Comparison of ENCODE assay signal across 9 cellular contexts in genomic region chr6:16764188-16764950, GRCh38. TPM values are rescaled to one million over a fixed set of nuclear protein-coding genes. Genes with fewer than 3 reads are reported as not detected.
DNase-seq lines count a peak whose midpoint lies in the region; ATAC-seq lines count a peak whose summit lies in the region.
"Had no signal": no experiment of that assay in that cellular context is flagged by ENCODE, and none has a peak within 500 bp of the region (broad histone marks: within the 10 kb centered on the region; RNA-seq: fewer than 3 reads in every experiment).

No MANE protein-coding gene starts in this region.

- no peak overlapping the region for H2AK5ac ChIP-seq in mesenchymal stem cell (ENCODE audit: low read length, severe bottlenecking)

- DNase-seq in CD8-positive, alpha-beta memory T cell = peak in 1 of 5 donors; percentile 17
- DNase-seq in activated naive CD8-positive, alpha-beta T cell treated with anti-CD3 and anti-CD28 coated beads, Interleukin-2, amount 50 U/mL, for 24 hours = no peak
- DNase-seq in mesenchymal stem cell (peak; percentile 69), middle frontal gyrus (ENCODE audit: extremely low spot score, low spot score) (no peak), T1000 (lab: John Stamatoyannopoulos, UW) (no peak), NCI-H510A (lab: John Stamatoyannopoulos, UW) (no peak)
- no peak for DNase-seq in activated CD8-positive, alpha-beta memory T cell treated with anti-CD3 and anti-CD28 coated beads for 24 hours
- DNase-seq: KG1 had no signal

- peak overlapping the region; percentile 87 for H3K9ac ChIP-seq in mesenchymal stem cell (ENCODE audit: low read length)

- H2BK15ac ChIP-seq in mesenchymal stem cell (ENCODE audit: low read depth, poor library complexity, severe bottlenecking) = no peak overlapping the region

- H3K79me1 ChIP-seq in mesenchymal stem cell (replicated peaks; ENCODE audit: low read length, poor library complexity, severe bottlenecking) = no peaks in the 10 kb centered on the region

- no peak overlapping the region for H3K23ac ChIP-seq in mesenchymal stem cell (ENCODE audit: low read length in 2 of 2)

- no peak overlapping the region for H3K18ac ChIP-seq in mesenchymal stem cell (ENCODE audit: low read depth in 1 of 2, low read length in 2 of 2)

- H3K9me3 Mint-ChIP-seq in CD8-positive, alpha-beta memory T cell = peaks cover 0 to 2% (median 0%) of the 10 kb centered on the region in 5 donors
- no peaks in the 10 kb centered on the region for H3K9me3 Mint-ChIP-seq in IgD-negative memory B cell
- no peaks in the 10 kb centered on the region for H3K9me3 Mint-ChIP-seq in activated naive CD8-positive, alpha-beta T cell treated with anti-CD3 and anti-CD28 coated beads, Interleukin-2, amount 50 U/mL, for 24 hours

- H3K4me1 Mint-ChIP-seq in CD8-positive, alpha-beta memory T cell = peaks cover 50 to 69% (median 66%) of the 10 kb centered on the region in 3 donors
- peaks cover 12 to 18% (median 15%) of the 10 kb centered on the region in 3 donors for H3K4me1 Mint-ChIP-seq in IgD-negative memory B cell
- H3K4me1 Mint-ChIP-seq in activated naive CD8-positive, alpha-beta T cell treated with anti-CD3 and anti-CD28 coated beads, Interleukin-2, amount 50 U/mL, for 24 hours = peaks cover 67% of the 10 kb centered on the region

- H3K27me3 Mint-ChIP-seq in CD8-positive, alpha-beta memory T cell = peaks cover 0 to 4% of the 10 kb centered on the region in 2 donors
- H3K27me3 Mint-ChIP-seq in IgD-negative memory B cell = no peaks in the 10 kb centered on the region
- H3K27me3 Mint-ChIP-seq in activated naive CD8-positive, alpha-beta T cell treated with anti-CD3 and anti-CD28 coated beads, Interleukin-2, amount 50 U/mL, for 24 hours = no peaks in the 10 kb centered on the region

- H3K27ac Mint-ChIP-seq in CD8-positive, alpha-beta memory T cell = peak overlapping the region; percentile 75 to 100 (median 98)
- peak overlapping the region in 2 of 3 donors; percentile 90 to 97 for H3K27ac Mint-ChIP-seq in IgD-negative memory B cell
- H3K27ac Mint-ChIP-seq in activated naive CD8-positive, alpha-beta T cell treated with anti-CD3 and anti-CD28 coated beads, Interleukin-2, amount 50 U/mL, for 24 hours = no peak overlapping the region

- H3K4me3 Mint-ChIP-seq in CD8-positive, alpha-beta memory T cell = peak overlapping the region; percentile 77 to 100 (median 98)
- peak overlapping the region in 1 of 4 donors; percentile 91 for H3K4me3 Mint-ChIP-seq in IgD-negative memory B cell
- peak overlapping the region; percentile 93 for H3K4me3 Mint-ChIP-seq in activated naive CD8-positive, alpha-beta T cell treated with anti-CD3 and anti-CD28 coated beads, Interleukin-2, amount 50 U/mL, for 24 hours

- no peak overlapping the region for H4K91ac ChIP-seq in mesenchymal stem cell (ENCODE audit: low read length)

- H2BK120ac ChIP-seq in mesenchymal stem cell (ENCODE audit: low read depth, low read length) = no peak overlapping the region

- ATAC-seq in activated naive CD8-positive, alpha-beta T cell treated with anti-CD3 and anti-CD28 coated beads, Interleukin-2, amount 50 U/mL, for 24 hours = no peak

- no peak overlapping the region for H3K4me3 ChIP-seq in CD8-positive, alpha-beta memory T cell (ENCODE audit: low read length)
- H3K4me3 ChIP-seq in mesenchymal stem cell (ENCODE audit: insufficient read depth in 1 of 2, low read depth in 1 of 2, low read length in 2 of 2) = no peak overlapping the region

- H2BK12ac ChIP-seq in mesenchymal stem cell (ENCODE audit: low read length in 2 of 2) = no peak overlapping the region

- no peak overlapping the region for H3K4ac ChIP-seq in mesenchymal stem cell (ENCODE audit: low read depth in 1 of 2, low read length in 2 of 2)

- H2BK5ac ChIP-seq in mesenchymal stem cell (ENCODE audit: low read depth, low read length, poor library complexity, severe bottlenecking) = no peak overlapping the region

- H2AFZ ChIP-seq in mesenchymal stem cell (ENCODE audit: low read depth, low read length) = no peak overlapping the region

- H3K9me3 ChIP-seq in CD8-positive, alpha-beta memory T cell (ENCODE audit: low read length) = no peaks in the 10 kb centered on the region
- H3K9me3 ChIP-seq in mesenchymal stem cell (ENCODE audit: control insufficient read depth, low read length) = no peaks in the 10 kb centered on the region

- no peak overlapping the region for H4K8ac ChIP-seq in mesenchymal stem cell (ENCODE audit: low read length)

- peaks cover 37% of the 10 kb centered on the region for H3K4me1 ChIP-seq in CD8-positive, alpha-beta memory T cell (ENCODE audit: insufficient read depth, low read length)
- peaks cover 5% of the 10 kb centered on the region for H3K4me1 ChIP-seq in mesenchymal stem cell (ENCODE audit: control insufficient read depth, insufficient read depth, low read depth, low read length)

- CTCF ChIA-PET in CD8-positive, alpha-beta memory T cell (lab: Charles Lee) = interaction anchor here (0.6 to 5.5 kb wide), 31 partner anchors 8 to 432 kb away, joined by 3 to 49 read pairs (median 5); no protein-coding TSS in a partner anchor

- POLR2A ChIA-PET in CD8-positive, alpha-beta memory T cell (lab: Charles Lee) = interaction anchor here (1.2 to 1.8 kb wide), 3 partner anchors 33 to 112 kb away, joined by 5 to 16 read pairs (median 5); no protein-coding TSS in a partner anchor

- peak overlapping the region; percentile 98 for H3K27ac ChIP-seq in CD8-positive, alpha-beta memory T cell (ENCODE audit: low read depth, low read length)
- H3K27ac ChIP-seq in mesenchymal stem cell (ENCODE audit: low read length, poor library complexity, severe bottlenecking) = no peak overlapping the region

- no peaks in the 10 kb centered on the region for H3K36me3 ChIP-seq in CD8-positive, alpha-beta memory T cell (ENCODE audit: insufficient read depth, low read length)
- no peaks in the 10 kb centered on the region for H3K36me3 ChIP-seq in mesenchymal stem cell (ENCODE audit: control insufficient read depth in 1 of 2, insufficient read depth in 2 of 2, low read depth in 1 of 2, low read length in 2 of 2)

- H3K27me3 ChIP-seq in CD8-positive, alpha-beta memory T cell (ENCODE audit: insufficient read depth, low read length, poor library complexity, severe bottlenecking) = no peaks in the 10 kb centered on the region
- no peaks in the 10 kb centered on the region for H3K27me3 ChIP-seq in mesenchymal stem cell (ENCODE audit: control insufficient read depth in 1 of 2, insufficient read depth in 1 of 2, low read length in 2 of 2)

- no peak overlapping the region for H3K14ac ChIP-seq in mesenchymal stem cell (ENCODE audit: low read length in 2 of 2)

- no peak overlapping the region for H3K4me2 ChIP-seq in mesenchymal stem cell (ENCODE audit: low read length, poor library complexity, severe bottlenecking)

- WGBS in mesenchymal stem cell = 88% methylated on average over 1 of the region's 3 CpGs

- peaks cover 0 to 26% (median 1%) of the 10 kb centered on the region in 3 donors for H3K36me3 Mint-ChIP-seq in CD8-positive, alpha-beta memory T cell
- peaks cover 2% of the 10 kb centered on the region for H3K36me3 Mint-ChIP-seq in IgD-negative memory B cell
- peaks cover 6% of the 10 kb centered on the region for H3K36me3 Mint-ChIP-seq in activated naive CD8-positive, alpha-beta T cell treated with anti-CD3 and anti-CD28 coated beads, Interleukin-2, amount 50 U/mL, for 24 hours (ENCODE audit: low read depth)

RNA-seq across cellular contexts. Expression of gene ATXN1, which starts 3.1 kb away (rescaled TPM):
- total RNA-seq in CD8-positive, alpha-beta memory T cell = 100 to 1,000 TPM; 111 to 114 TPM
- polyA plus RNA-seq in CD8-positive, alpha-beta memory T cell = 20.0 TPM
- 5.0 TPM for polyA plus RNA-seq in IgD-negative memory B cell
- 16.8 TPM for polyA plus RNA-seq in mesenchymal stem cell (2013, experiment 1 of 2)
- polyA plus RNA-seq in mesenchymal stem cell (2013, experiment 2 of 2) = 16.0 TPM
